ENCODE assay signal across 19 cellular contexts in genomic region chr13:67086260-67086659, GRCh38.
DNase-seq lines count a peak whose midpoint lies in the region; ATAC-seq, FAIRE-seq and TF ChIP-seq lines count a peak whose summit lies in the region.
"Had no signal": no experiment of that assay in that cellular context is flagged by ENCODE, and none has a peak within 500 bp of the region (broad histone marks: within the 10 kb centered on the region; RNA-seq: fewer than 3 reads in every experiment).

No MANE protein-coding gene starts in this region.

- no peaks in the 10 kb centered on the region for H3K9me2 ChIP-seq in Loucy (replicated peaks; ENCODE audit: low read depth, low read length)

- H2AFZ ChIP-seq in Loucy (ENCODE audit: low read length) = no peak overlapping the region; the same call in 1 of the 2 replicates

- in situ Hi-C loops in transverse colon (cut with MboI; ENCODE audit: low pct_ligation_motif_present in 1 of 4, low pct_unique_long_range_greater_than_20kb in 1 of 4, low sequenced_read_pairs in 3 of 4) = no loop called here

- ATAC-seq in A549 (peak in 1 of 2 experiments; percentile 85; a peak in 3 of 6 replicates), left lobe of liver (peak; percentile 58)
- ATAC-seq in CD8-positive, alpha-beta T cell = no peak
- ATAC-seq: PC-3 had no signal

- peaks cover 39% of the 10 kb centered on the region for H3K4me1 ChIP-seq in A549
- H3K4me1 ChIP-seq in Loucy (ENCODE audit: insufficient read depth, low read length, poor library complexity, severe bottlenecking) = peaks cover 7% of the 10 kb centered on the region
- peaks cover 0 to 3% (median 0%) of the 10 kb centered on the region in 4 donors for H3K4me1 ChIP-seq in transverse colon
- no peaks in the 10 kb centered on the region for H3K4me1 ChIP-seq in CD8-positive, alpha-beta T cell (ENCODE audit: insufficient read depth, low read length)

- no peak overlapping the region for H3K4me3 Mint-ChIP-seq in CD8-positive, alpha-beta T cell

- peak overlapping the region; percentile 30 to 50; a peak in 3 of 6 replicates for H3K27ac ChIP-seq in A549
- peak overlapping the region; percentile 24 for H3K27ac ChIP-seq in caudate nucleus (ENCODE audit: low read depth, low read length)
- no peak overlapping the region for H3K27ac ChIP-seq in transverse colon
- H3K27ac ChIP-seq in CD8-positive, alpha-beta T cell (ENCODE audit: low read depth, low read length) = no peak overlapping the region
- H3K27ac ChIP-seq: C4-2B had no signal

- CTCF ChIA-PET in A549 (lab: Yijun Ruan, JAX) = no interaction called here
- CTCF ChIA-PET in CD8-positive, alpha-beta T cell (lab: Charles Lee) = no interaction called here

- intact Hi-C loops in transverse colon (cut with DNase I; ENCODE audit: low total_unique reads) = no loop called here
- intact Hi-C loops in CD8-positive, alpha-beta T cell (cut with DNase I, micrococcal nuclease) = no loop called here

- no peaks in the 10 kb centered on the region for H3K4me1 Mint-ChIP-seq in CD8-positive, alpha-beta T cell (ENCODE audit: low read depth)

- H3K27me3 ChIP-seq in Loucy (ENCODE audit: insufficient read depth, low read length, poor library complexity, severe bottlenecking) (no peaks in the 10 kb centered on the region), transverse colon (no peaks in the 10 kb centered on the region)
- H3K27me3 ChIP-seq in CD8-positive, alpha-beta T cell (ENCODE audit: insufficient read depth, low read length) = no peaks in the 10 kb centered on the region

- TF ChIP-seq EP300 in A549 (IDR thresholded peaks at IDR 0.05) = no peak
- TF ChIP-seq EP300 in transverse colon (IDR thresholded peaks at IDR 0.05; ENCODE audit: low read depth) = no peak

- no peak for FAIRE-seq in A549 (lab: Jason Lieb, UNC)
- FAIRE-seq: GM12892 had no signal

- DNase-seq in A549 (ENCODE audit: low read depth in 1 of 2, low spot score in 1 of 2) = peak in 1 of 2 experiments; percentile 34
- DNase-seq in caudate nucleus (lab: John Stamatoyannopoulos, UW) = no peak
- DNase-seq in left lobe of liver (ENCODE audit: low spot score) = no peak
- no peak for DNase-seq in transverse colon
- no peak for DNase-seq in Ammon's horn (ENCODE audit: low spot score)
- no peak for DNase-seq in mucosa of gallbladder (ENCODE audit: low spot score)
- no peak for DNase-seq in CD8-positive, alpha-beta T cell
- DNase-seq: DMS153; GOT3; Kasumi-1; NCI-H1105 treated with DMSO at 0.1 percent for 48 hours; NCI-H187; NCI-H2171; NCI-H446; NK-92 treated with Interleukin-12 subunit alpha and Interleukin-12 subunit beta, amount 100 ng/mL, for 24 hours; PC-3 had no signal

- no peak overlapping the region for H3K27ac Mint-ChIP-seq in CD8-positive, alpha-beta T cell

- H3K9me3 ChIP-seq in A549 = no peaks in the 10 kb centered on the region
- no peaks in the 10 kb centered on the region for H3K9me3 ChIP-seq in Loucy (ENCODE audit: insufficient read depth, low read depth, low read length)
- H3K9me3 ChIP-seq in transverse colon = no peaks in the 10 kb centered on the region
- H3K9me3 ChIP-seq in CD8-positive, alpha-beta T cell (ENCODE audit: low read length) = no peaks in the 10 kb centered on the region

- H3K36me3 ChIP-seq in Loucy (ENCODE audit: insufficient read depth, low read length) (no peaks in the 10 kb centered on the region), transverse colon (no peaks in the 10 kb centered on the region)
- H3K36me3 ChIP-seq in CD8-positive, alpha-beta T cell (ENCODE audit: insufficient read depth, low read length) = no peaks in the 10 kb centered on the region

- H4K20me1 ChIP-seq in Loucy (ENCODE audit: insufficient read depth, low read length, poor library complexity, severe bottlenecking) = no peaks in the 10 kb centered on the region

- H3K27me3 Mint-ChIP-seq in CD8-positive, alpha-beta T cell (ENCODE audit: low read depth) = no peaks in the 10 kb centered on the region

- no peak overlapping the region for H3K9ac ChIP-seq in Loucy (ENCODE audit: low read depth, low read length, poor library complexity, severe bottlenecking)

- peak overlapping the region; percentile 67 for H3K4me2 ChIP-seq in A549
- peak overlapping the region; percentile 17 for H3K4me2 ChIP-seq in Loucy (ENCODE audit: low read depth, low read length, poor library complexity, severe bottlenecking)

- TF ChIP-seq RAD21 in A549 (conservative IDR thresholded peaks at IDR 0.05 in 1 of 2, IDR thresholded peaks at IDR 0.05 in 1 of 2) = no peak

- H3K9me3 Mint-ChIP-seq in CD8-positive, alpha-beta T cell = peaks cover 4% of the 10 kb centered on the region

- no peaks in the 10 kb centered on the region for H3K79me2 ChIP-seq in Loucy (ENCODE audit: insufficient read depth, low read length)

- TF ChIP-seq CTCF in A549 (IDR thresholded peaks at IDR 0.05) = no peak
- TF ChIP-seq CTCF in Loucy (conservative IDR thresholded peaks at IDR 0.05; ENCODE audit: low read length) = no peak
- no peak for TF ChIP-seq CTCF in transverse colon (IDR thresholded peaks at IDR 0.05)
- no peak for TF ChIP-seq CTCF in CD8-positive, alpha-beta T cell (IDR thresholded peaks at IDR 0.05)

- TF ChIP-seq POLR2A in A549 (IDR thresholded peaks at IDR 0.05; ENCODE audit: low read length) = no peak
- TF ChIP-seq POLR2A in transverse colon (IDR thresholded peaks at IDR 0.05) = no peak

- 0% methylated on average over 2 of the region's 2 CpGs for WGBS in A549 (ENCODE audit: missing lambda C conversion rate)
- WGBS in transverse colon (ENCODE audit: low coverage in 1 of 2), 2 donors = 21 to 43% methylated on average over 2 of the region's 2 CpGs

- H3F3A ChIP-seq in Loucy (ENCODE audit: low read depth) = no peaks in the 10 kb centered on the region

- H3K36me3 Mint-ChIP-seq in CD8-positive, alpha-beta T cell = no peaks in the 10 kb centered on the region

- POLR2A ChIA-PET in A549 (lab: Yijun Ruan, JAX) = no interaction called here
- POLR2A ChIA-PET in CD8-positive, alpha-beta T cell (lab: Charles Lee) = no interaction called here

- H3K4me3 ChIP-seq in A549 = no peak overlapping the region
- H3K4me3 ChIP-seq in Loucy (ENCODE audit: low read length, poor library complexity, severe bottlenecking) = no peak overlapping the region
- no peak overlapping the region for H3K4me3 ChIP-seq in transverse colon
- no peak overlapping the region for H3K4me3 ChIP-seq in CD8-positive, alpha-beta T cell (ENCODE audit: low read depth, low read length)

TF ChIP-seq in A549, 52 proteins besides CTCF, POLR2A, EP300 and RAD21:
- TF ChIP-seq CEBPB (IDR thresholded peaks at IDR 0.05) = peak in 1 of 2 experiments; percentile 35; a peak in 1 of 4 replicates
- TF ChIP-seq GATA3 (IDR thresholded peaks at IDR 0.05; ENCODE audit: borderline replicate concordance) = peak; percentile 82
- no peak for TF ChIP-seq MAZ (IDR thresholded peaks at IDR 0.05; ENCODE audit: borderline replicate concordance, low read depth, low read length)

Comparison
In these comparisons a context has a peak if more than half of its experiments do, and no peak if none do; other contexts are left out.
1. H3K27ac ChIP-seq: peak in A549 (2 of 2) and caudate nucleus (single experiment); none in transverse colon (0 of 4) and CD8-positive, alpha-beta T cell (single experiment).